16 cellular contexts compared by ENCODE assay signal in genomic region chr15:64466408-64467116, GRCh38. TPM values are rescaled to one million over a fixed set of nuclear protein-coding genes. Genes with fewer than 3 reads are reported as not detected.
DNase-seq lines count a peak whose midpoint lies in the region; ATAC-seq and TF ChIP-seq lines count a peak whose summit lies in the region.
"Had no signal": no experiment of that assay in that cellular context is flagged by ENCODE, and none has a peak within 500 bp of the region (broad histone marks: within the 10 kb centered on the region; RNA-seq: fewer than 3 reads in every experiment).

No MANE protein-coding gene starts in this region.

- H3K27me3 ChIP-seq in A673 (replicated peaks; ENCODE audit: insufficient read depth, low read depth, low read length, poor library complexity) (no peaks in the 10 kb centered on the region), left lung (no peaks in the 10 kb centered on the region)
- H3K27me3 ChIP-seq: BE2C, stomach had no signal

- H3K27me3 Mint-ChIP-seq in activated CD8-positive, alpha-beta T cell treated with anti-CD3 and anti-CD28 coated beads, Interleukin-2, amount 10 ng/mL, durations not matched to agents 7 days and 5 days (ENCODE audit: low read depth) = no peaks in the 10 kb centered on the region

- H3K4me3 Mint-ChIP-seq in activated CD8-positive, alpha-beta T cell treated with anti-CD3 and anti-CD28 coated beads, Interleukin-2, amount 10 ng/mL, durations not matched to agents 7 days and 5 days = no peak overlapping the region

- H3K4me1 ChIP-seq in A673 (ENCODE audit: insufficient read depth, low read length, poor library complexity, severe bottlenecking) = peaks cover 41% of the 10 kb centered on the region
- peaks cover 21 to 59% of the 10 kb centered on the region in 2 donors for H3K4me1 ChIP-seq in left lung
- H3K4me1 ChIP-seq: BE2C had no signal

- H3K4me1 Mint-ChIP-seq in activated CD8-positive, alpha-beta T cell treated with anti-CD3 and anti-CD28 coated beads, Interleukin-2, amount 10 ng/mL, durations not matched to agents 7 days and 5 days (ENCODE audit: low read depth) = peaks cover 51% of the 10 kb centered on the region

- CTCF ChIA-PET in A673 (lab: Charles Lee) = interaction anchor here (0.6 kb wide), 1 partner anchor 40 kb away, joined by 3 read pairs; no protein-coding TSS in a partner anchor
- CTCF ChIA-PET in activated CD8-positive, alpha-beta T cell treated with anti-CD3 and anti-CD28 coated beads, Interleukin-2, amount 10 ng/mL, durations not matched to agents 7 days and 5 days (lab: Charles Lee) = interaction anchor here (0.6 to 0.9 kb wide), 3 partner anchors 41 to 755 kb away, joined by 3 read pairs; no protein-coding TSS in a partner anchor

- BruUV-seq in A673 (replicated peaks; lab: Mats Ljungman, UMichigan) = no TSS peak

- TF ChIP-seq CTCF in A673 (conservative IDR thresholded peaks at IDR 0.05; ENCODE audit: low read depth, low read length) (no peak), left lung (IDR thresholded peaks at IDR 0.05) (no peak)

- peak overlapping the region; percentile 3 for H3K27ac Mint-ChIP-seq in activated CD8-positive, alpha-beta T cell treated with anti-CD3 and anti-CD28 coated beads, Interleukin-2, amount 10 ng/mL, durations not matched to agents 7 days and 5 days

- H3K9me3 Mint-ChIP-seq in activated CD8-positive, alpha-beta T cell treated with anti-CD3 and anti-CD28 coated beads, Interleukin-2, amount 10 ng/mL, durations not matched to agents 7 days and 5 days (ENCODE audit: insufficient read depth) = no peaks in the 10 kb centered on the region

- ATAC-seq in activated CD8-positive, alpha-beta T cell treated with anti-CD3 and anti-CD28 coated beads, Interleukin-2, amount 10 ng/mL, durations not matched to agents 7 days and 5 days = no peak
- peak; percentile 78 for ATAC-seq in left lung
- no peak for ATAC-seq in GM19035 (IDR thresholded peaks at IDR 0.05; ENCODE audit: unreplicated experiment)
- ATAC-seq in HG03196 (IDR thresholded peaks at IDR 0.05; ENCODE audit: unreplicated experiment) = no peak
- ATAC-seq in HG02981 (IDR thresholded peaks at IDR 0.05; ENCODE audit: unreplicated experiment) = no peak

- POLR2A ChIA-PET in A673 (lab: Charles Lee; ENCODE audit: low non-redundant PET) = no interaction called here
- POLR2A ChIA-PET in activated CD8-positive, alpha-beta T cell treated with anti-CD3 and anti-CD28 coated beads, Interleukin-2, amount 10 ng/mL, durations not matched to agents 7 days and 5 days (lab: Charles Lee) = interaction anchor here (0.7 kb wide), 1 partner anchor 79 kb away, joined by 4 read pairs; the partner anchor contains the start of gene TRIP4

- H3K36me3 Mint-ChIP-seq in activated CD8-positive, alpha-beta T cell treated with anti-CD3 and anti-CD28 coated beads, Interleukin-2, amount 10 ng/mL, durations not matched to agents 7 days and 5 days (ENCODE audit: low read depth) = peaks cover 43% of the 10 kb centered on the region

- H3K4me3 ChIP-seq in A673 (ENCODE audit: low read depth, low read length, poor library complexity, severe bottlenecking) (no peak overlapping the region), left lung (no peak overlapping the region)
- H3K4me3 ChIP-seq: stomach had no signal

- in situ Hi-C loops in G401 (cut with HindIII; ENCODE audit: low sequenced_read_pairs) = no loop called here

- H3K36me3 ChIP-seq in A673 (ENCODE audit: insufficient read depth, low read length, poor library complexity, severe bottlenecking) (no peaks in the 10 kb centered on the region), left lung (peaks cover 0 to 2% of the 10 kb centered on the region in 2 donors)

- H3K9me3 ChIP-seq in A673 (ENCODE audit: low read depth, low read length, poor library complexity, severe bottlenecking) = no peaks in the 10 kb centered on the region
- H3K9me3 ChIP-seq in left lung = no peaks in the 10 kb centered on the region
- H3K9me3 ChIP-seq: BE2C, stomach had no signal

- intact Hi-C loops in A673 (cut with micrococcal nuclease; ENCODE audit: unreplicated experiment) (no loop called here), left lung (cut with DNase I) (no loop called here)

- H3K27ac ChIP-seq in A673 (ENCODE audit: low read depth, low read length, poor library complexity, severe bottlenecking) = peak overlapping the region; percentile 9
- peak overlapping the region; percentile 9 to 46 for H3K27ac ChIP-seq in left lung
- H3K27ac ChIP-seq: stomach, VCaP had no signal

- peak; percentile 49 for DNase-seq in A673 (ENCODE audit: low spot score)
- DNase-seq in G401 (ENCODE audit: low spot score) = peak; percentile 51
- DNase-seq in activated CD8-positive, alpha-beta T cell treated with anti-CD3 and anti-CD28 coated beads, Interleukin-2, amount 10 ng/mL, durations not matched to agents 7 days and 5 days = no peak
- DNase-seq in left lung = no peak
- DNase-seq in GDM1 (lab: John Stamatoyannopoulos, UW) = no peak
- DNase-seq: BE2C; erythroblast; hippocampal formation; NCI-H526; SHP77; stimulated activated CD4-positive, alpha-beta T cell treated with anti-CD3 and anti-CD28 coated beads, Interleukin-4, amount 100 ng/mL, for 1 hour; stomach had no signal

RNA-seq across cellular contexts. Expression of gene ZNF609, which starts 6.2 kb away (rescaled TPM):
- 35.0 and 47.4 TPM in 2 replicates for total RNA-seq in A673 (2021)
- 11.6 and 17.0 TPM in 2 replicates for total RNA-seq in G401 (2014; rRNA removed; shearing (Covaris generic))
- total RNA-seq in activated CD8-positive, alpha-beta T cell treated with anti-CD3 and anti-CD28 coated beads, Interleukin-2, amount 10 ng/mL, durations not matched to agents 7 days and 5 days = 10 to 100 TPM; 39.9 to 40.5 TPM
- 10 to 100 TPM; 31.9 to 37.0 TPM for total RNA-seq in left lung

Comparison
In these comparisons a context has a peak if more than half of its experiments do, and no peak if none do; other contexts are left out.
1. DNase-seq: peak in A673 (single experiment) and G401 (single experiment); none in activated CD8-positive, alpha-beta T cell treated with anti-CD3 and anti-CD28 coated beads, Interleukin-2, amount 10 ng/mL, durations not matched to agents 7 days and 5 days (single experiment), left lung (0 of 2) and GDM1 (single experiment).